13 cellular contexts compared by ENCODE assay signal in genomic region chr10:69810097-69810496, GRCh38. TPM values are rescaled to one million over a fixed set of nuclear protein-coding genes. Genes with fewer than 3 reads are reported as not detected.
DNase-seq lines count a peak whose midpoint lies in the region; ATAC-seq and TF ChIP-seq lines count a peak whose summit lies in the region.
"Had no signal": no experiment of that assay in that cellular context is flagged by ENCODE, and none has a peak within 500 bp of the region (broad histone marks: within the 10 kb centered on the region; RNA-seq: fewer than 3 reads in every experiment).

No MANE protein-coding gene starts in this region.

- no peak overlapping the region for H3K4me3 ChIP-seq in fibroblast of lung (replicated peaks in 1 of 4; ENCODE audit: control extremely low read depth in 1 of 4, insufficient read depth in 1 of 4, low read depth in 3 of 4, low read length in 4 of 4)
- no peak overlapping the region for H3K4me3 ChIP-seq in neural progenitor cell

- H3K79me2 ChIP-seq in fibroblast of lung (ENCODE audit: control insufficient read depth, insufficient read depth, low read length) (peaks cover 38% of the 10 kb centered on the region), neural progenitor cell (ENCODE audit: low read depth) (no peaks in the 10 kb centered on the region)

- DNase-seq in EH (ENCODE audit: low read depth) (peak; percentile 34), HFFc6 (no peak), fibroblast of lung (ENCODE audit: low read depth in 2 of 2) (peak; percentile 36 to 59), neural progenitor cell (ENCODE audit: low spot score) (no peak), globus pallidus (ENCODE audit: low spot score) (no peak), DMS153 (lab: John Stamatoyannopoulos, UW) (no peak)
- DNase-seq: ACHN, COR-L47, NCI-H187, NCI-H446, PC-3 had no signal

- H3K9me3 Mint-ChIP-seq in HFFc6 = no peaks in the 10 kb centered on the region
- H3K9me3 Mint-ChIP-seq in neural progenitor cell = no peaks in the 10 kb centered on the region

- peaks cover 8% of the 10 kb centered on the region for H3K36me3 Mint-ChIP-seq in HFFc6 (ENCODE audit: low read depth)
- no peaks in the 10 kb centered on the region for H3K36me3 Mint-ChIP-seq in neural progenitor cell

- H3K4me2 ChIP-seq in fibroblast of lung (ENCODE audit: extremely low read depth, insufficient read depth, low read length) (no peak overlapping the region), neural progenitor cell (peak overlapping the region; percentile 40)

- no peaks in the 10 kb centered on the region for H3K9me3 ChIP-seq in fibroblast of lung (ENCODE audit: control insufficient read depth, insufficient read depth, low read depth, low read length)
- H3K9me3 ChIP-seq in neural progenitor cell (ENCODE audit: low read depth) = no peaks in the 10 kb centered on the region

- H3K36me3 ChIP-seq in fibroblast of lung (ENCODE audit: control insufficient read depth, insufficient read depth, low read length) (peaks cover 2% of the 10 kb centered on the region), neural progenitor cell (no peaks in the 10 kb centered on the region)

- peaks cover 10% of the 10 kb centered on the region for H3F3A ChIP-seq in neural progenitor cell (ENCODE audit: low read depth)

- H3K27ac ChIP-seq in fibroblast of lung (ENCODE audit: insufficient read depth, low read length) (no peak overlapping the region), neural progenitor cell (no peak overlapping the region)
- H3K27ac ChIP-seq: HL-60 had no signal

- no peak for ATAC-seq in HG03520 (IDR thresholded peaks at IDR 0.05; ENCODE audit: unreplicated experiment)
- ATAC-seq: PC-3 had no signal

- H2AFZ ChIP-seq in fibroblast of lung (ENCODE audit: low read length) (no peak overlapping the region), neural progenitor cell (replicated peaks) (no peak overlapping the region)

- H3K4me3 Mint-ChIP-seq in HFFc6 = no peak overlapping the region
- no peak overlapping the region for H3K4me3 Mint-ChIP-seq in neural progenitor cell

- H3K27me3 ChIP-seq in fibroblast of lung (ENCODE audit: control insufficient read depth, insufficient read depth, low read length) (no peaks in the 10 kb centered on the region), neural progenitor cell (no peaks in the 10 kb centered on the region)

- H3K27me3 Mint-ChIP-seq in HFFc6 (ENCODE audit: insufficient read depth) (peaks cover 1% of the 10 kb centered on the region), neural progenitor cell (ENCODE audit: insufficient read depth, low read depth) (no peaks in the 10 kb centered on the region)

- H3K9ac ChIP-seq in fibroblast of lung (ENCODE audit: insufficient read depth, low read length) (no peak overlapping the region), neural progenitor cell (no peak overlapping the region)

- TF ChIP-seq CTCF in HFFc6 (IDR thresholded peaks at IDR 0.05) = no peak
- TF ChIP-seq CTCF in fibroblast of lung (conservative IDR thresholded peaks at IDR 0.05 in 1 of 2, IDR thresholded peaks at IDR 0.05 in 1 of 2; ENCODE audit: low read depth in 1 of 2, low read length in 2 of 2) = no peak
- TF ChIP-seq CTCF in neural progenitor cell (IDR thresholded peaks at IDR 0.05) = no peak

- peaks cover 83% of the 10 kb centered on the region for H3K4me1 Mint-ChIP-seq in HFFc6 (ENCODE audit: low read depth)
- peaks cover 22% of the 10 kb centered on the region for H3K4me1 Mint-ChIP-seq in neural progenitor cell

- H4K20me1 ChIP-seq in fibroblast of lung (ENCODE audit: control insufficient read depth, extremely low read depth, insufficient read depth, low read length) = no peaks in the 10 kb centered on the region
- no peaks in the 10 kb centered on the region for H4K20me1 ChIP-seq in neural progenitor cell (ENCODE audit: low read depth)

- peak overlapping the region; percentile 34 for H3K27ac Mint-ChIP-seq in HFFc6
- peak overlapping the region; percentile 77 for H3K27ac Mint-ChIP-seq in neural progenitor cell

- H3K4me1 ChIP-seq in fibroblast of lung (ENCODE audit: control insufficient read depth, extremely low read depth, insufficient read depth, low read length) (peaks cover 14% of the 10 kb centered on the region), neural progenitor cell (peaks cover 27% of the 10 kb centered on the region)

RNA-seq across cellular contexts. Expression of gene COL13A1, which starts 8.4 kb away (rescaled TPM):
- total RNA-seq in HFFc6 (2021; fragmentation: NEBNext Ultra II Directional; extraction: Animal tissue kit (Norgen Biotek cat#: 25700)) = 10 to 100 TPM; 33.5 to 46.6 (median 38.1) TPM
- total RNA-seq in fibroblast of lung = 6.4 and 7.4 TPM in 2 replicates
- polyA plus RNA-seq in fibroblast of lung = 5.7 and 10.7 TPM in 2 replicates
- polyA plus RNA-seq in fibroblast of lung (2012) = 7.6 and 16.3 TPM in 2 replicates
- 1.4 and 4.3 TPM in 2 replicates for polyA minus RNA-seq in fibroblast of lung (ENCODE audit: low replicate concordance)
- 1.3 and 9.5 TPM in 2 replicates for total RNA-seq in neural progenitor cell (ENCODE audit: low replicate concordance)

Comparison
In these comparisons a context has a peak if more than half of its experiments do, and no peak if none do; other contexts are left out.
1. DNase-seq: peak in EH (single experiment) and fibroblast of lung (2 of 2); none in HFFc6 (single experiment), neural progenitor cell (single experiment), globus pallidus (single experiment) and DMS153 (single experiment).